Comparison of ENCODE assay signal across 16 cellular contexts in genomic region chr7:156073366-156074052, GRCh38.
"Had no signal": no experiment of that assay in that cellular context is flagged by ENCODE, and none has a peak within 500 bp of the region (broad histone marks: within the 10 kb centered on the region; RNA-seq: fewer than 3 reads in every experiment).

No MANE protein-coding gene starts in this region.

- H3K27ac ChIP-seq: dorsolateral prefrontal cortex, epithelial cell of prostate, right atrium auricular region, tibial nerve, vagina had no signal

- ATAC-seq: activated CD8-positive, alpha-beta T cell treated with anti-CD3 and anti-CD28 coated beads for 36 hours; left cardiac atrium had no signal

- DNase-seq: activated CD4-positive, alpha-beta T cell treated with anti-CD3 and anti-CD28 coated beads, Interleukin-2, amount 10 ng/mL, durations not matched to agents 24 days and 14 days; activated CD8-positive, alpha-beta T cell treated with anti-CD3 and anti-CD28 coated beads for 36 hours; activated naive CD4-positive, alpha-beta T cell treated with Interleukin-2 at 50 U/mL for 16 hours; activated T-cell treated with anti-CD3 and anti-CD28 coated beads, Interleukin-2, amount 50 U/mL, for 1 hour; caudate nucleus; dorsolateral prefrontal cortex; foreskin fibroblast; left cardiac atrium; nucleus accumbens; stimulated activated CD4-positive, alpha-beta T cell treated with anti-CD3 and anti-CD28 coated beads, Interleukin-2, amount 100 ng/mL, for 24 hours; stimulated activated naive CD4-positive, alpha-beta T cell treated with Interleukin-2 at 50 U/mL for 16 hours; T1000 had no signal

- H3K4me3 ChIP-seq: dorsolateral prefrontal cortex, right atrium auricular region, tibial nerve, vagina had no signal

- H3K9me3 ChIP-seq: right atrium auricular region, tibial nerve, vagina had no signal

- H3K4me1 ChIP-seq: right atrium auricular region, tibial nerve, vagina had no signal

- H3K27me3 ChIP-seq: right atrium auricular region, tibial nerve, vagina had no signal

- H3K36me3 ChIP-seq: right atrium auricular region, tibial nerve, vagina had no signal
